Comparison of ENCODE assay signal across 7 cellular contexts in the genomic region with DNA sequence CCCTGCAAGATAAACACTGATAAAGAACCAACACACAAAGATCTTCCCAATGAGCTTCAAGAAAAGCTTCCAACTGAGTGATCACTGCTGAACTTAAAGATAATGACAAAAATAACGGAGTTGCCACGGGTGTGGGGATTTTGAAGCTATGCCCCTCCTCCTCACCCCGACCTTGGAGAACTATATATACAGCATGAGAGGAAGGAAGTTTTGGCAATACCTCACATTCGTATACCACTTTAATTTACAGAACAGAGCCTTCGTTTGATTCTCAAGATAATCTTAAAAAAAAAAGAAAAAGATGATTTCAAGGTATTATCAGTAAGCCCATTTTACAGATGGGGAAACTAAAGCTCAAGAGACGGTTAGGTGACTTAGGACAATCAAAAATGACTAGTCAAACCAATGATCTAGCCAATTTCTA. TPM values are rescaled to one million over a fixed set of nuclear protein-coding genes. Genes with fewer than 3 reads are reported as not detected.
A peak's percentile ranks its signal among the peaks of the same experiment; 100 is the strongest.
DNase-seq lines count a peak whose midpoint lies in the region; ATAC-seq and TF ChIP-seq lines count a peak whose summit lies in the region.

No MANE protein-coding gene starts in this region.

- no peaks in the 10 kb centered on the region for H3K9me3 ChIP-seq in Panc1 (ENCODE audit: control insufficient read depth, insufficient read depth, low read depth, low read length)
- no peaks in the 10 kb centered on the region for H3K9me3 ChIP-seq in parathyroid adenoma (ENCODE audit: control insufficient read depth, low read length)

- peak overlapping the region; percentile 92 for H2AFZ ChIP-seq in parathyroid adenoma

- H3K4me3 ChIP-seq in Panc1 (ENCODE audit: low read depth in 2 of 2, low read length in 2 of 2) (peak overlapping the region; percentile 67 to 71), parathyroid adenoma (ENCODE audit: low read depth, low read length) (peak overlapping the region; percentile 85)

- H3K27me3 ChIP-seq in Panc1 (ENCODE audit: control insufficient read depth, insufficient read depth, low read length): no peaks in the 10 kb centered on the region
- H3K27me3 ChIP-seq in parathyroid adenoma (ENCODE audit: control insufficient read depth, insufficient read depth, low read length): no peaks in the 10 kb centered on the region

- DNase-seq in GM20000 (ENCODE audit: low spot score): peak; percentile 41
- no peak for DNase-seq in Panc1 (ENCODE audit: low read depth, low spot score)
- no peak for DNase-seq in endothelial cell (ENCODE audit: low spot score)
- no peak for DNase-seq in H4 (ENCODE audit: low spot score)
- no peak for DNase-seq in NCI-H1105 (lab: John Stamatoyannopoulos, UW)

- H3K79me2 ChIP-seq in parathyroid adenoma: peaks cover 9% of the 10 kb centered on the region

- H3K4me1 ChIP-seq in Panc1 (ENCODE audit: control insufficient read depth, insufficient read depth, low read length) (peaks cover 22% of the 10 kb centered on the region; the same call in 1 of the 2 replicates), parathyroid adenoma (peaks cover 12% of the 10 kb centered on the region)

- H3K36me3 Mint-ChIP-seq in endothelial cell (ENCODE audit: low read depth, unreplicated experiment): peaks cover 7% of the 10 kb centered on the region

- no peaks in the 10 kb centered on the region for H3K27me3 Mint-ChIP-seq in endothelial cell (ENCODE audit: unreplicated experiment)

- POLR2A ChIA-PET in Panc1 (lab: Charles Lee): interaction anchor here (0.7 to 1.4 kb wide), 2 partner anchors 166 to 517 kb away, joined by 3 read pairs; no protein-coding TSS in a partner anchor

- H3K9ac ChIP-seq in parathyroid adenoma: peak overlapping the region; percentile 94

- no TSS peak for BruUV-seq in Panc1 (replicated peaks; lab: Mats Ljungman, UMichigan)

- H3K4me3 Mint-ChIP-seq in endothelial cell (ENCODE audit: unreplicated experiment): peak overlapping the region; percentile 97

- TF ChIP-seq CTCF in GM20000 (IDR thresholded peaks at IDR 0.05; ENCODE audit: extremely low read depth, missing control alignments) (no peak), Panc1 (IDR thresholded peaks at IDR 0.05) (no peak), endothelial cell (IDR thresholded peaks at IDR 0.05; ENCODE audit: unreplicated experiment) (no peak), parathyroid adenoma (IDR thresholded peaks at IDR 0.05) (no peak)

- H3K4me1 Mint-ChIP-seq in endothelial cell (ENCODE audit: unreplicated experiment): peaks cover 28% of the 10 kb centered on the region

- CTCF ChIA-PET in Panc1 (lab: Charles Lee): no interaction called here

- peak overlapping the region; percentile 98 for H3K27ac Mint-ChIP-seq in endothelial cell (ENCODE audit: unreplicated experiment)

- ATAC-seq in Panc1 (no peak), GM18517 (IDR thresholded peaks at IDR 0.05; ENCODE audit: unreplicated experiment) (no peak)

- peak overlapping the region; percentile 75 for H3K4me2 ChIP-seq in parathyroid adenoma (ENCODE audit: low read length)

- intact Hi-C loops in Panc1 (cut with micrococcal nuclease; ENCODE audit: unreplicated experiment): no loop called here

- in situ Hi-C loops in Panc1 (cut with HindIII; ENCODE audit: low pct_unique_long_range_greater_than_20kb, low sequenced_read_pairs): no loop called here

- H3K36me3 ChIP-seq in Panc1 (ENCODE audit: control insufficient read depth, insufficient read depth, low read length) (peaks cover 11% of the 10 kb centered on the region; the same call in 1 of the 2 replicates), parathyroid adenoma (ENCODE audit: control insufficient read depth, insufficient read depth, low read length) (no peaks in the 10 kb centered on the region)

- H3K27ac ChIP-seq in Panc1 (ENCODE audit: low read length): peak overlapping the region; percentile 89
- peak overlapping the region; percentile 92 for H3K27ac ChIP-seq in parathyroid adenoma

- H3K9me3 Mint-ChIP-seq in endothelial cell (ENCODE audit: unreplicated experiment): no peaks in the 10 kb centered on the region

RNA-seq across cellular contexts. Expression of gene NEK9, which starts 0.7 kb away (rescaled TPM):
- total RNA-seq in Panc1 (2021; ENCODE audit: unreplicated experiment) (40.7 TPM), endothelial cell (ENCODE audit: unreplicated experiment) (74.3 TPM)
- 42.1 TPM for polyA plus RNA-seq in Panc1 (2012; ENCODE audit: insufficient read length)
- 0.06 and 0.12 TPM in 2 replicates for total RNA-seq in H4 (2014; rRNA removed; shearing (Covaris generic))

RNA-seq across cellular contexts. Expression of gene TMED10, which starts 50.3 kb away (rescaled TPM):
- total RNA-seq in Panc1 (2021; ENCODE audit: unreplicated experiment) (183 TPM), endothelial cell (ENCODE audit: unreplicated experiment) (312 TPM)
- 98.2 TPM for polyA plus RNA-seq in Panc1 (2012; ENCODE audit: insufficient read length)
- total RNA-seq in H4 (2014; rRNA removed; shearing (Covaris generic)): 364 and 433 TPM in 2 replicates

RNA-seq across cellular contexts. Expression of gene ZC2HC1C, which starts 56.7 kb away (rescaled TPM):
- total RNA-seq in Panc1 (2021; ENCODE audit: unreplicated experiment): 5.2 TPM
- polyA plus RNA-seq in Panc1 (2012; ENCODE audit: insufficient read length): 3.4 TPM
- total RNA-seq in endothelial cell (ENCODE audit: unreplicated experiment): 1.6 TPM
- 0.21 and 2.7 TPM in 2 replicates for total RNA-seq in H4 (2014; rRNA removed; shearing (Covaris generic))

Comparison
In these comparisons a context has a peak if more than half of its experiments do, and no peak if none do; other contexts are left out.
1. RNA of gene NEK9, which starts 0.7 kb away (total RNA-seq): 74.3 TPM in endothelial cell (single experiment) and 40.7 TPM in Panc1 (single experiment); 0.06 to 0.12 TPM in H4; every median in the first group is over 10 times any median in the second.